ENCODE assay signal across 18 cellular contexts in the genomic region with DNA sequence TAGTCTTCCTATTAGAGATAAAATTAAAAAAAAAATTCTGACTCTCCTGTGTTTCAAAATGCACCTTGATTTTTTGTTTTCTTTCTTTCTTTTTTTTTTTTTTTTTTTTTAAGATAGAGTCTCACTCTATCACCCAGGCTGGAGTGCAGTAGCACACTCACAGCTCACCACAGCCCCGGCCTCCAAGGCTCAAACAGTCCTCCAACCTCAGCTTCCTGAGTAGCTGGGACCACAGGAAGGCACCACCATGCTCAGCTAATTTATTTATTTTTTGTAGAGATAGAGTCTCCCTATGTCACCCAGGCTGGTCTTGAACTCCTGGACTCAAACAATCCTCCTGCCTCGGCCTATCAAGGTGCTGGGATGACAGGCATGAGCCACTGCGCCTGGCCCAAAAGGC. TPM values are rescaled to one million over a fixed set of nuclear protein-coding genes. Genes with fewer than 3 reads are reported as not detected.
DNase-seq lines count a peak whose midpoint lies in the region; ATAC-seq and TF ChIP-seq lines count a peak whose summit lies in the region.
"Had no signal": no experiment of that assay in that cellular context is flagged by ENCODE, and none has a peak within 500 bp of the region (broad histone marks: within the 10 kb centered on the region; RNA-seq: fewer than 3 reads in every experiment).

No MANE protein-coding gene starts in this region.

- H3K36me3 ChIP-seq in DND-41 (ENCODE audit: insufficient read depth, low read length), result no peaks in the 10 kb centered on the region
- H3K36me3 ChIP-seq in CD4-positive, alpha-beta memory T cell (ENCODE audit: insufficient read depth, low read length), result no peaks in the 10 kb centered on the region
- H3K36me3 ChIP-seq: HAP-1 had no signal

- H3K36me3 Mint-ChIP-seq in activated CD8-positive, alpha-beta T cell treated with anti-CD3 and anti-CD28 coated beads, Interleukin-2, amount 10 ng/mL, durations not matched to agents 7 days and 5 days (ENCODE audit: low read depth), result no peaks in the 10 kb centered on the region
- H3K36me3 Mint-ChIP-seq in activated CD8-positive, alpha-beta T cell treated with anti-CD3 and anti-CD28 coated beads for 36 hours (ENCODE audit: low read depth), result no peaks in the 10 kb centered on the region
- no peaks in the 10 kb centered on the region for H3K36me3 Mint-ChIP-seq in activated T-cell treated with anti-CD3 and anti-CD28 coated beads, Interleukin-2, amount 50 U/mL, for 4 hours (ENCODE audit: insufficient read depth)
- H3K36me3 Mint-ChIP-seq in CD4-positive, alpha-beta memory T cell, result no peaks in the 10 kb centered on the region
- H3K36me3 Mint-ChIP-seq: CD14-positive monocyte; CD8-positive, alpha-beta T cell had no signal

- CTCF ChIA-PET in activated CD8-positive, alpha-beta T cell treated with anti-CD3 and anti-CD28 coated beads, Interleukin-2, amount 10 ng/mL, durations not matched to agents 7 days and 5 days (lab: Charles Lee), result no interaction called here
- CTCF ChIA-PET in activated CD8-positive, alpha-beta T cell treated with anti-CD3 and anti-CD28 coated beads for 36 hours (lab: Charles Lee), result interaction anchor here (0.8 to 1.5 kb wide), 3 partner anchors 11 to 291 kb away, joined by 3 to 4 read pairs (median 3); no protein-coding TSS in a partner anchor
- CTCF ChIA-PET in CD4-positive, alpha-beta memory T cell (lab: Charles Lee; ENCODE audit: partially characterized antibody), result no interaction called here

- H3K4me1 Mint-ChIP-seq in activated CD8-positive, alpha-beta T cell treated with anti-CD3 and anti-CD28 coated beads, Interleukin-2, amount 10 ng/mL, durations not matched to agents 7 days and 5 days (ENCODE audit: low read depth), result peaks cover 10% of the 10 kb centered on the region
- no peaks in the 10 kb centered on the region for H3K4me1 Mint-ChIP-seq in activated CD8-positive, alpha-beta T cell treated with anti-CD3 and anti-CD28 coated beads for 36 hours (ENCODE audit: low read depth)
- H3K4me1 Mint-ChIP-seq in activated T-cell treated with anti-CD3 and anti-CD28 coated beads, Interleukin-2, amount 50 U/mL, for 4 hours (ENCODE audit: low read depth), result no peaks in the 10 kb centered on the region
- peaks cover 0 to 1% (median 0%) of the 10 kb centered on the region in 4 donors for H3K4me1 Mint-ChIP-seq in CD4-positive, alpha-beta memory T cell
- H3K4me1 Mint-ChIP-seq: CD14-positive monocyte had no signal

- POLR2A ChIA-PET in activated CD8-positive, alpha-beta T cell treated with anti-CD3 and anti-CD28 coated beads, Interleukin-2, amount 10 ng/mL, durations not matched to agents 7 days and 5 days (lab: Charles Lee), result no interaction called here
- POLR2A ChIA-PET in activated CD8-positive, alpha-beta T cell treated with anti-CD3 and anti-CD28 coated beads for 36 hours (lab: Charles Lee), result interaction anchor here (0.8 kb wide), 1 partner anchor 14 kb away, joined by 3 read pairs; no protein-coding TSS in a partner anchor
- POLR2A ChIA-PET in CD4-positive, alpha-beta memory T cell (lab: Charles Lee; ENCODE audit: partially characterized antibody), result no interaction called here

- TF ChIP-seq CTCF in activated CD8-positive, alpha-beta T cell treated with anti-CD3 and anti-CD28 coated beads for 36 hours (IDR thresholded peaks at IDR 0.05), result no peak
- no peak for TF ChIP-seq CTCF in DND-41 (IDR thresholded peaks at IDR 0.05; ENCODE audit: borderline replicate concordance, extremely low read depth, low read length, poor library complexity, severe bottlenecking)

- H3K27ac ChIP-seq in DND-41 (ENCODE audit: low read length), result no peak overlapping the region
- H3K27ac ChIP-seq in CD4-positive, alpha-beta memory T cell (ENCODE audit: low read depth, low read length), result no peak overlapping the region
- H3K27ac ChIP-seq: 22Rv1, A549, GM23248 had no signal

- no peak overlapping the region for H3K4me2 ChIP-seq in DND-41 (ENCODE audit: insufficient read depth, low read length)
- H3K4me2 ChIP-seq: A549 had no signal

- no peak overlapping the region for H2AFZ ChIP-seq in DND-41 (ENCODE audit: low read depth, low read length)
- H2AFZ ChIP-seq: GM23248 had no signal

- H3K4me1 ChIP-seq in DND-41 (ENCODE audit: insufficient read depth, low read length), result no peaks in the 10 kb centered on the region
- no peaks in the 10 kb centered on the region for H3K4me1 ChIP-seq in CD4-positive, alpha-beta memory T cell (ENCODE audit: insufficient read depth, low read length)
- H3K4me1 ChIP-seq: HAP-1 had no signal

- intact Hi-C loops in activated CD8-positive, alpha-beta T cell treated with anti-CD3 and anti-CD28 coated beads for 36 hours (cut with micrococcal nuclease), result no loop called here
- intact Hi-C loops in CD4-positive, alpha-beta memory T cell (cut with micrococcal nuclease), result no loop called here

- H3K4me3 Mint-ChIP-seq in activated CD8-positive, alpha-beta T cell treated with anti-CD3 and anti-CD28 coated beads, Interleukin-2, amount 10 ng/mL, durations not matched to agents 7 days and 5 days, result no peak overlapping the region
- no peak overlapping the region for H3K4me3 Mint-ChIP-seq in activated CD8-positive, alpha-beta T cell treated with anti-CD3 and anti-CD28 coated beads for 36 hours
- no peak overlapping the region for H3K4me3 Mint-ChIP-seq in activated T-cell treated with anti-CD3 and anti-CD28 coated beads, Interleukin-2, amount 50 U/mL, for 4 hours
- no peak overlapping the region for H3K4me3 Mint-ChIP-seq in CD4-positive, alpha-beta memory T cell
- H3K4me3 Mint-ChIP-seq: CD14-positive monocyte; CD8-positive, alpha-beta T cell had no signal

- H3K9me3 Mint-ChIP-seq in activated CD8-positive, alpha-beta T cell treated with anti-CD3 and anti-CD28 coated beads, Interleukin-2, amount 10 ng/mL, durations not matched to agents 7 days and 5 days (ENCODE audit: insufficient read depth), result no peaks in the 10 kb centered on the region
- no peaks in the 10 kb centered on the region for H3K9me3 Mint-ChIP-seq in activated CD8-positive, alpha-beta T cell treated with anti-CD3 and anti-CD28 coated beads for 36 hours
- peaks cover 3% of the 10 kb centered on the region for H3K9me3 Mint-ChIP-seq in activated T-cell treated with anti-CD3 and anti-CD28 coated beads, Interleukin-2, amount 50 U/mL, for 4 hours
- peaks cover 0 to 6% (median under 1%) of the 10 kb centered on the region in 8 donors for H3K9me3 Mint-ChIP-seq in CD4-positive, alpha-beta memory T cell

- H3K9ac ChIP-seq in DND-41 (ENCODE audit: low read depth, low read length), result no peak overlapping the region
- H3K9ac ChIP-seq: GM23248 had no signal

- H4K20me1 ChIP-seq in DND-41 (ENCODE audit: insufficient read depth, low read length), result no peaks in the 10 kb centered on the region

- no peaks in the 10 kb centered on the region for H3K27me3 ChIP-seq in DND-41 (ENCODE audit: insufficient read depth, low read length, poor library complexity)
- H3K27me3 ChIP-seq in CD4-positive, alpha-beta memory T cell (ENCODE audit: insufficient read depth, low read length), result no peaks in the 10 kb centered on the region

- H3K9me3 ChIP-seq in DND-41 (ENCODE audit: insufficient read depth, low read length, severe bottlenecking), result no peaks in the 10 kb centered on the region
- no peaks in the 10 kb centered on the region for H3K9me3 ChIP-seq in CD4-positive, alpha-beta memory T cell (ENCODE audit: control insufficient read depth in 1 of 2, low read length in 2 of 2)
- H3K9me3 ChIP-seq: A549, HAP-1 had no signal

- no peaks in the 10 kb centered on the region for H3K27me3 Mint-ChIP-seq in activated CD8-positive, alpha-beta T cell treated with anti-CD3 and anti-CD28 coated beads, Interleukin-2, amount 10 ng/mL, durations not matched to agents 7 days and 5 days (ENCODE audit: low read depth)
- no peaks in the 10 kb centered on the region for H3K27me3 Mint-ChIP-seq in activated CD8-positive, alpha-beta T cell treated with anti-CD3 and anti-CD28 coated beads for 36 hours
- peaks cover 5% of the 10 kb centered on the region for H3K27me3 Mint-ChIP-seq in activated T-cell treated with anti-CD3 and anti-CD28 coated beads, Interleukin-2, amount 50 U/mL, for 4 hours (ENCODE audit: low read depth)
- H3K27me3 Mint-ChIP-seq in CD4-positive, alpha-beta memory T cell, result peaks cover 2 to 9% of the 10 kb centered on the region in 2 donors

- no peak overlapping the region for H3K4me3 ChIP-seq in DND-41 (ENCODE audit: low read depth in 1 of 2, low read length in 2 of 2)
- no peak overlapping the region for H3K4me3 ChIP-seq in CD4-positive, alpha-beta memory T cell (ENCODE audit: low read length in 2 of 2)
- H3K4me3 ChIP-seq: A549, GM23248, HAP-1, K562 had no signal

- H3K27ac Mint-ChIP-seq in activated CD8-positive, alpha-beta T cell treated with anti-CD3 and anti-CD28 coated beads, Interleukin-2, amount 10 ng/mL, durations not matched to agents 7 days and 5 days, result no peak overlapping the region
- H3K27ac Mint-ChIP-seq in activated CD8-positive, alpha-beta T cell treated with anti-CD3 and anti-CD28 coated beads for 36 hours, result no peak overlapping the region
- H3K27ac Mint-ChIP-seq in CD4-positive, alpha-beta memory T cell, result no peak overlapping the region
- H3K27ac Mint-ChIP-seq: CD14-positive monocyte; CD8-positive, alpha-beta T cell had no signal

- DNase-seq in activated CD8-positive, alpha-beta T cell treated with anti-CD3 and anti-CD28 coated beads, Interleukin-2, amount 10 ng/mL, durations not matched to agents 7 days and 5 days, result peak; percentile 49
- DNase-seq in activated CD8-positive, alpha-beta T cell treated with anti-CD3 and anti-CD28 coated beads for 36 hours, result no peak
- peak; percentile 22 for DNase-seq in DND-41
- peak; percentile 64 to 66 for DNase-seq in Kasumi-1 (lab: John Stamatoyannopoulos, UW)
- no peak for DNase-seq in activated T-cell treated with anti-CD3 and anti-CD28 coated beads, Interleukin-2, amount 50 U/mL, for 4 hours
- DNase-seq in CD4-positive, alpha-beta memory T cell, result no peak
- DNase-seq in activated CD4-positive, CD25-positive, alpha-beta regulatory T cell (lab: John Stamatoyannopoulos, UW), result no peak
- DNase-seq: AML-193; CD8-positive, alpha-beta T cell; COR-L47; DMS 273 treated with DMSO at 0.1 percent for 48 hours; DMS53; GM23248 had no signal

- ATAC-seq in activated CD8-positive, alpha-beta T cell treated with anti-CD3 and anti-CD28 coated beads, Interleukin-2, amount 10 ng/mL, durations not matched to agents 7 days and 5 days, result peak; percentile 79
- ATAC-seq in activated CD8-positive, alpha-beta T cell treated with anti-CD3 and anti-CD28 coated beads for 36 hours, result no peak
- peak; percentile 69 for ATAC-seq in DND-41 (ENCODE audit: insufficient read depth, low read depth)
- ATAC-seq in activated T-cell treated with anti-CD3 and anti-CD28 coated beads, Interleukin-2, amount 50 U/mL, for 4 hours, result no peak
- ATAC-seq: A549; CD8-positive, alpha-beta T cell; K562 had no signal

- H3K79me2 ChIP-seq in DND-41 (ENCODE audit: insufficient read depth, low read length), result no peaks in the 10 kb centered on the region

RNA-seq across cellular contexts. Expression of gene TMEM184C, which starts 41.1 kb away (rescaled TPM):
- 10 to 100 TPM; 18.5 to 20.6 TPM for total RNA-seq in activated CD8-positive, alpha-beta T cell treated with anti-CD3 and anti-CD28 coated beads, Interleukin-2, amount 10 ng/mL, durations not matched to agents 7 days and 5 days
- total RNA-seq in activated CD8-positive, alpha-beta T cell treated with anti-CD3 and anti-CD28 coated beads for 36 hours, result 10 to 100 TPM; 13.2 to 18.4 TPM
- 10 to 100 TPM; 29.1 to 31.1 (median 30.4) TPM for total RNA-seq in activated T-cell treated with anti-CD3 and anti-CD28 coated beads, Interleukin-2, amount 50 U/mL, for 4 hours
- total RNA-seq in CD4-positive, alpha-beta memory T cell, result 10 to 100 TPM; 28.8 to 31.5 TPM
- 10 to 100 TPM; 13.7 to 27.6 TPM for polyA plus RNA-seq in CD4-positive, alpha-beta memory T cell

Comparison
In these comparisons a context has a peak if more than half of its experiments do, and no peak if none do; other contexts are left out.
1. ATAC-seq: peak in activated CD8-positive, alpha-beta T cell treated with anti-CD3 and anti-CD28 coated beads, Interleukin-2, amount 10 ng/mL, durations not matched to agents 7 days and 5 days (single experiment) and DND-41 (single experiment); none in activated CD8-positive, alpha-beta T cell treated with anti-CD3 and anti-CD28 coated beads for 36 hours (single experiment) and activated T-cell treated with anti-CD3 and anti-CD28 coated beads, Interleukin-2, amount 50 U/mL, for 4 hours (0 of 2).
2. DNase-seq: peak in activated CD8-positive, alpha-beta T cell treated with anti-CD3 and anti-CD28 coated beads, Interleukin-2, amount 10 ng/mL, durations not matched to agents 7 days and 5 days (single experiment), DND-41 (single experiment) and Kasumi-1 (2 of 2); none in activated CD8-positive, alpha-beta T cell treated with anti-CD3 and anti-CD28 coated beads for 36 hours (single experiment), activated T-cell treated with anti-CD3 and anti-CD28 coated beads, Interleukin-2, amount 50 U/mL, for 4 hours (single experiment), CD4-positive, alpha-beta memory T cell (0 of 5) and activated CD4-positive, CD25-positive, alpha-beta regulatory T cell (0 of 4).